ENCODE assay signal across 8 cellular contexts in the genomic region with DNA sequence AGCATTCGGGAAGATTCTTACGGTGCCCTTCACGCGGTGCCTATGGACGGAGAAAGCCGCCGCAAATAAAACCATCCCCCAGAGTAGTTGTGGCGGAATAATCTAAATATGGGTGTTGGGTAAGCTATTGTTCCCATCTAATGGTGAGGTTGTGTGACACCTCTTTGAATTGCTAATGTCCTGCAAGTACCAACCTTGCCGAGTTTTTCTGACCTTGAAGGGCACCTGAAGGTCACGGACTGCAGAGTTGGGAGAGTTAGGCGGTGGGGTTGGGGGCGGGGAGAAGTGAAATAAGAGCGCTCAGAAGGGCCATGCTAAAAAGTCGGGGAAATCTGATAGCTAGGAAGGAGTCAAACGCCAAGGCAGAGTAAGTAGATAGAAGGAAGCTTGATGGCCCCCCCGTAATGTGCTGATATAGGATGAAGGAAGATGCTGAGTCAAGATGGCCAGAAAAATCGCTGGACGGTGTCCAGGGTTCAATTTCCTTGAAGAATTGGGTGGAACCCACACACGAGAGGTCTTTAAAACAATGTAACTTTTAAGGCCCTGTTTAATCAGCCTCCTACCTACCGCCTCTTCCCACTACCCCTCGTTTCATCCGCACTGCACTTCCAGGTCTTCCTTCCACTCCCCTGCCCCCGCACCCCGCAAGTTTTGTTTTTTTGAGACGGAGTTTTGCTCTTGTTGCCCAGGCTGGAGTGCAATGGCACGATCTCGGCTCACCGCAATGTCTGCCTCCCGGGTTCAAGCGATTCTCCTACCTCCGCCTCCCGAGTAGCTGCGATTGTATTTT. TPM values are rescaled to one million over a fixed set of nuclear protein-coding genes. Genes with fewer than 3 reads are reported as not detected.
A peak's percentile ranks its signal among the peaks of the same experiment; 100 is the strongest.
DNase-seq lines count a peak whose midpoint lies in the region; ATAC-seq and TF ChIP-seq lines count a peak whose summit lies in the region.

No MANE protein-coding gene starts in this region.

- peaks cover 12 to 18% of the 10 kb centered on the region in 2 experiments for H3K4me1 ChIP-seq in neutrophil (ENCODE audit: control insufficient read depth in 1 of 2, insufficient read depth in 1 of 2, low read depth in 1 of 2, low read length in 1 of 2)

- no peaks in the 10 kb centered on the region for H3K36me3 Mint-ChIP-seq in activated CD4-positive, alpha-beta memory T cell treated with anti-CD3 and anti-CD28 coated beads, Interleukin-2, amount 10 ng/mL, durations not matched to agents 7 days and 5 days (ENCODE audit: low read depth)

- POLR2A ChIA-PET in activated CD4-positive, alpha-beta memory T cell treated with anti-CD3 and anti-CD28 coated beads, Interleukin-2, amount 10 ng/mL, durations not matched to agents 7 days and 5 days (lab: Charles Lee) = interaction anchor here (0.9 to 2.7 kb wide), 7 partner anchors 17 to 294 kb away, joined by 3 to 6 read pairs (median 3); a partner anchor contains a TSS

- H3K27ac Mint-ChIP-seq in activated CD4-positive, alpha-beta memory T cell treated with anti-CD3 and anti-CD28 coated beads, Interleukin-2, amount 10 ng/mL, durations not matched to agents 7 days and 5 days = peak overlapping the region; percentile 58

- peak overlapping the region; percentile 85 for H3K4me3 Mint-ChIP-seq in activated CD4-positive, alpha-beta memory T cell treated with anti-CD3 and anti-CD28 coated beads, Interleukin-2, amount 10 ng/mL, durations not matched to agents 7 days and 5 days

- ATAC-seq in GM19043 (IDR thresholded peaks at IDR 0.05; ENCODE audit: low read depth, unreplicated experiment) = peak; percentile 2

- H3K4me3 ChIP-seq in fibroblast of the aortic adventitia (ENCODE audit: low read depth, low read length) (peak overlapping the region; percentile 88), neutrophil (ENCODE audit: low read depth in 1 of 2, low read length in 1 of 2) (peak overlapping the region; percentile 50 to 58)

- peaks cover 37% of the 10 kb centered on the region for H3K4me1 Mint-ChIP-seq in activated CD4-positive, alpha-beta memory T cell treated with anti-CD3 and anti-CD28 coated beads, Interleukin-2, amount 10 ng/mL, durations not matched to agents 7 days and 5 days

- TF ChIP-seq CTCF in fibroblast of the aortic adventitia (IDR thresholded peaks at IDR 0.05; ENCODE audit: insufficient read depth, low read length) (no peak), neutrophil (IDR thresholded peaks at IDR 0.05) (no peak)

- no peaks in the 10 kb centered on the region for H3K9me3 ChIP-seq in neutrophil

- no peaks in the 10 kb centered on the region for H3K27me3 Mint-ChIP-seq in activated CD4-positive, alpha-beta memory T cell treated with anti-CD3 and anti-CD28 coated beads, Interleukin-2, amount 10 ng/mL, durations not matched to agents 7 days and 5 days

- CTCF ChIA-PET in activated CD4-positive, alpha-beta memory T cell treated with anti-CD3 and anti-CD28 coated beads, Interleukin-2, amount 10 ng/mL, durations not matched to agents 7 days and 5 days (lab: Charles Lee) = interaction anchor here (1.2 kb wide), 1 partner anchor 44 kb away, joined by 3 read pairs; no protein-coding TSS in a partner anchor

- peak overlapping the region; percentile 13 for H3K27ac ChIP-seq in neutrophil

- H3K27me3 ChIP-seq in neutrophil = peaks cover 68% of the 10 kb centered on the region

- H3K36me3 ChIP-seq in neutrophil = no peaks in the 10 kb centered on the region

- peak; percentile 36 for DNase-seq in COLO668 (lab: John Stamatoyannopoulos, UW; ENCODE audit: unreplicated experiment)
- peak in 74 of 76 experiments; percentile 2 to 80 (median 48) for DNase-seq in HUDEP-2 (lab: John Stamatoyannopoulos, UW; ENCODE audit: unreplicated experiment in 76 of 76)
- DNase-seq in activated CD4-positive, alpha-beta memory T cell treated with anti-CD3 and anti-CD28 coated beads, Interleukin-2, amount 10 ng/mL, durations not matched to agents 7 days and 5 days = no peak
- DNase-seq in fibroblast of the aortic adventitia (ENCODE audit: low read depth) = peak; percentile 38
- no peak for DNase-seq in DMS153 treated with DMSO at 0.1 percent for 48 hours (lab: John Stamatoyannopoulos, UW; ENCODE audit: unreplicated experiment)
- DNase-seq in mesenteric fat pad (ENCODE audit: low spot score) = no peak

- no peaks in the 10 kb centered on the region for H3K9me3 Mint-ChIP-seq in activated CD4-positive, alpha-beta memory T cell treated with anti-CD3 and anti-CD28 coated beads, Interleukin-2, amount 10 ng/mL, durations not matched to agents 7 days and 5 days

RNA-seq across cellular contexts. Expression of a gene that starts 0.6 kb away (rescaled TPM):
- total RNA-seq in activated CD4-positive, alpha-beta memory T cell treated with anti-CD3 and anti-CD28 coated beads, Interleukin-2, amount 10 ng/mL, durations not matched to agents 7 days and 5 days = under 1 TPM; 0.35 to 0.55 TPM
- 2.7 and 10.4 TPM in 2 replicates for total RNA-seq in fibroblast of the aortic adventitia (ENCODE audit: low replicate concordance)
- total RNA-seq in mesenteric fat pad = 4.8 TPM

RNA-seq across cellular contexts. Expression of a gene that starts 0.7 kb away (rescaled TPM):
- total RNA-seq in activated CD4-positive, alpha-beta memory T cell treated with anti-CD3 and anti-CD28 coated beads, Interleukin-2, amount 10 ng/mL, durations not matched to agents 7 days and 5 days = 10 to 100 TPM; 20.3 to 21.3 TPM
- total RNA-seq in fibroblast of the aortic adventitia (ENCODE audit: low replicate concordance) (36.4 and 38.5 TPM in 2 replicates), mesenteric fat pad (41.3 TPM)

Comparison
In these comparisons a context has a peak if more than half of its experiments do, and no peak if none do; other contexts are left out.
1. DNase-seq: peak in COLO668 (single experiment), HUDEP-2 (74 of 76) and fibroblast of the aortic adventitia (single experiment); none in activated CD4-positive, alpha-beta memory T cell treated with anti-CD3 and anti-CD28 coated beads, Interleukin-2, amount 10 ng/mL, durations not matched to agents 7 days and 5 days (single experiment), DMS153 treated with DMSO at 0.1 percent for 48 hours (single experiment) and mesenteric fat pad (single experiment).